ENCODE assay signal across 10 cellular contexts in genomic region chrX:126165721-126166401, GRCh38. TPM values are rescaled to one million over a fixed set of nuclear protein-coding genes. Genes with fewer than 3 reads are reported as not detected.
DNase-seq lines count a peak whose midpoint lies in the region; ATAC-seq and TF ChIP-seq lines count a peak whose summit lies in the region.
"Had no signal": no experiment of that assay in that cellular context is flagged by ENCODE, and none has a peak within 500 bp of the region (broad histone marks: within the 10 kb centered on the region; RNA-seq: fewer than 3 reads in every experiment).

Gene DCAF12L2, minus strand, starts transcription at chrX:126166289. Its CDS starts 365 bp downstream, at chrX:126165924.

- CTCF ChIA-PET in A673 (lab: Charles Lee), result no interaction called here
- CTCF ChIA-PET in Caco-2 (lab: Charles Lee), result no interaction called here

- ATAC-seq in GM21528 (IDR thresholded peaks at IDR 0.05; ENCODE audit: low FRiP score, unreplicated experiment), result no peak
- no peak for ATAC-seq in HG02678 (IDR thresholded peaks at IDR 0.05; ENCODE audit: unreplicated experiment)

- no peak within 1 kb of the TSS for H3K27ac ChIP-seq in A673 (ENCODE audit: low read depth, low read length, poor library complexity, severe bottlenecking)
- H3K27ac ChIP-seq: KMS-11 had no signal

- TF ChIP-seq CTCF in A673 (conservative IDR thresholded peaks at IDR 0.05; ENCODE audit: low read depth, low read length) (no peak), epithelial cell of proximal tubule (conservative IDR thresholded peaks at IDR 0.05; ENCODE audit: low read depth, low read length) (no peak), nephron (IDR thresholded peaks at IDR 0.05; ENCODE audit: unreplicated experiment in 3 of 3) (no peak), Caco-2 (IDR thresholded peaks at IDR 0.05; ENCODE audit: insufficient read depth in 1 of 2, low read depth in 1 of 2, low read length in 1 of 2, severe bottlenecking in 1 of 2, unreplicated experiment in 1 of 2) (no peak)

- H3K9me3 Mint-ChIP-seq in nephron (peaks cover 6% of the 10 kb centered on the region), Caco-2 (ENCODE audit: unreplicated experiment) (no peaks in the 10 kb centered on the region)
- H3K9me3 Mint-ChIP-seq: T-helper 1 cell treated with Interleukin-12 subunit alpha and Interleukin-12 subunit beta and Interleukin-4 antibody, amounts not matched to agents 30 μg/mL and 1 μg/mL, for 36 hours had no signal

- POLR2A ChIA-PET in A673 (lab: Charles Lee; ENCODE audit: low non-redundant PET), result no interaction called here
- POLR2A ChIA-PET in Caco-2 (lab: Charles Lee), result no interaction called here

- DNase-seq in A673 (ENCODE audit: low spot score) (peak; percentile 1), MG63 (peak; percentile 29), epithelial cell of proximal tubule (ENCODE audit: low read depth) (no peak), Caco-2 (no peak)
- DNase-seq in central memory CD4-positive, alpha-beta T cell, result no peak

- intact Hi-C loops in A673 (cut with micrococcal nuclease; ENCODE audit: unreplicated experiment), result no loop called here
- intact Hi-C loops in Caco-2 (cut with micrococcal nuclease; ENCODE audit: unreplicated experiment), result no loop called here

- H3K27me3 ChIP-seq in A673 (replicated peaks; ENCODE audit: insufficient read depth, low read depth, low read length, poor library complexity) (no peaks in the 10 kb centered on the region), MG63 (no peaks in the 10 kb centered on the region), Caco-2 (replicated peaks; ENCODE audit: control insufficient read depth, insufficient read depth, low read length) (no peaks in the 10 kb centered on the region)

- H3K27me3 Mint-ChIP-seq in nephron (ENCODE audit: low read depth), result peaks cover 9% of the 10 kb centered on the region
- H3K27me3 Mint-ChIP-seq in Caco-2 (ENCODE audit: insufficient read depth, unreplicated experiment), result no peaks in the 10 kb centered on the region

- H3K4me3 Mint-ChIP-seq in nephron (peak within 1 kb of the TSS; percentile 83 to 85 (median 84)), Caco-2 (ENCODE audit: unreplicated experiment) (no peak within 1 kb of the TSS)
- H3K4me3 Mint-ChIP-seq: T-helper 1 cell treated with Interleukin-12 subunit alpha and Interleukin-12 subunit beta and Interleukin-4 antibody, amounts not matched to agents 30 μg/mL and 1 μg/mL, for 36 hours had no signal

- BruUV-seq in A673 (replicated peaks; lab: Mats Ljungman, UMichigan), result no TSS peak
- no TSS peak for BruUV-seq in Caco-2 (replicated peaks; lab: Mats Ljungman, UMichigan)

- H3K9me3 ChIP-seq in A673 (ENCODE audit: low read depth, low read length, poor library complexity, severe bottlenecking) (no peaks in the 10 kb centered on the region), MG63 (no peaks in the 10 kb centered on the region), Caco-2 (no peaks in the 10 kb centered on the region)

- H3K36me3 Mint-ChIP-seq in nephron (ENCODE audit: low read depth) (no peaks in the 10 kb centered on the region), Caco-2 (ENCODE audit: insufficient read depth, unreplicated experiment) (no peaks in the 10 kb centered on the region)

- H3K4me1 Mint-ChIP-seq in nephron (no peaks in the 10 kb centered on the region), Caco-2 (ENCODE audit: low read depth, unreplicated experiment) (no peaks in the 10 kb centered on the region)

- H3K27ac Mint-ChIP-seq in nephron (peak within 1 kb of the TSS in 1 of 3 experiments; percentile 31), Caco-2 (ENCODE audit: unreplicated experiment) (no peak within 1 kb of the TSS)
- H3K27ac Mint-ChIP-seq: T-helper 1 cell treated with Interleukin-12 subunit alpha and Interleukin-12 subunit beta and Interleukin-4 antibody, amounts not matched to agents 30 μg/mL and 1 μg/mL, for 36 hours had no signal

- H3K4me3 ChIP-seq in A673 (ENCODE audit: low read depth, low read length, poor library complexity, severe bottlenecking) (peak within 1 kb of the TSS; percentile 41), MG63 (peak within 1 kb of the TSS; percentile 39), epithelial cell of proximal tubule (ENCODE audit: low read depth, low read length) (peak within 1 kb of the TSS; percentile 41), Caco-2 (ENCODE audit: low read depth, low read length) (no peak within 1 kb of the TSS)

- H3K4me1 ChIP-seq in A673 (ENCODE audit: insufficient read depth, low read length, poor library complexity, severe bottlenecking), result no peaks in the 10 kb centered on the region
- H3K4me1 ChIP-seq in Caco-2, result no peaks in the 10 kb centered on the region

- H3K36me3 ChIP-seq in A673 (ENCODE audit: insufficient read depth, low read length, poor library complexity, severe bottlenecking) (no peaks in the 10 kb centered on the region), MG63 (no peaks in the 10 kb centered on the region), Caco-2 (ENCODE audit: control insufficient read depth, insufficient read depth, low read length) (no peaks in the 10 kb centered on the region)

RNA-seq across cellular contexts. Expression of gene DCAF12L2, which starts in this region (rescaled TPM):
- total RNA-seq in A673 (2021) (0.54 and 0.83 TPM in 2 replicates), epithelial cell of proximal tubule (0.06 and 2.2 TPM in 2 replicates), Caco-2 (2022) (not detected in 2 replicates)
- 1.4 TPM in 1 of 2 replicates, not detected in the other for total RNA-seq in MG63 (2014; rRNA removed; shearing (Covaris generic); ENCODE audit: low replicate concordance)

Comparison
In these comparisons a context has a peak if more than half of its experiments do, and no peak if none do; other contexts are left out.
1. Peak in DNase-seq and H3K4me3 ChIP-seq in A673; RNA of the gene not detected or under 1 TPM.